29 cellular contexts compared by ENCODE assay signal in genomic region chr7:128039487-128040099, GRCh38. TPM values are rescaled to one million over a fixed set of nuclear protein-coding genes. Genes with fewer than 3 reads are reported as not detected.
"Had no signal": no experiment of that assay in that cellular context is flagged by ENCODE, and none has a peak within 500 bp of the region (broad histone marks: within the 10 kb centered on the region; RNA-seq: fewer than 3 reads in every experiment).

No MANE protein-coding gene starts in this region.

- H3K27me3 ChIP-seq: adrenal gland, ascending aorta, gastroesophageal sphincter, pancreas, sigmoid colon, suprapubic skin, tibial artery, upper lobe of right lung had no signal

- H3K27ac ChIP-seq: adrenal gland, ascending aorta, cardiac muscle cell, coronary artery, gastroesophageal sphincter, pancreas, prostate gland, sigmoid colon, suprapubic skin, tibial artery, upper lobe of right lung had no signal

- H3K36me3 ChIP-seq: adrenal gland, ascending aorta, cardiac muscle cell, pancreas, prostate gland, sigmoid colon, upper lobe of right lung had no signal

- H3K4me1 ChIP-seq: ascending aorta, gastroesophageal sphincter, pancreas, prostate gland had no signal

- H3K9me3 ChIP-seq: adrenal gland, ascending aorta, gastroesophageal sphincter, pancreas, prostate gland, sigmoid colon, suprapubic skin, tibial artery, upper lobe of right lung had no signal

- DNase-seq: activated CD4-positive, alpha-beta memory T cell treated with anti-CD3 and anti-CD28 coated beads for 36 hours; activated CD4-positive, alpha-beta T cell treated with anti-CD3 and anti-CD28 coated beads, Interleukin-2, amount 10 ng/mL, durations not matched to agents 24 days and 14 days; activated CD4-positive, CD25-positive, alpha-beta regulatory T cell treated with anti-CD3 and anti-CD28 coated beads, Interleukin-2, amount 50 U/mL, for 72 hours; activated CD8-positive, alpha-beta memory T cell treated with anti-CD3 and anti-CD28 coated beads, Interleukin-2, amount 50 U/mL, for 4 hours; activated effector memory CD4-positive, alpha-beta T cell treated with anti-CD3 and anti-CD28 coated beads, Interleukin-2, amount 50 U/mL, for 16 hours; activated naive CD4-positive, alpha-beta T cell treated with anti-CD3 and anti-CD28 coated beads for 36 hours; activated naive CD8-positive, alpha-beta T cell treated with anti-CD3 and anti-CD28 coated beads for 36 hours; activated T-cell treated with anti-CD3 and anti-CD28 coated beads, Interleukin-2, amount 50 U/mL, for 1 hour; adrenal gland; cerebellar nuclear complex; hippocampal formation; left cardiac atrium; naive thymus-derived CD4-positive, alpha-beta T cell; nucleus accumbens; pancreas; retina; sigmoid colon; stimulated activated CD4-positive, alpha-beta T cell treated with anti-CD3 and anti-CD28 coated beads, Interleukin-15, amount 100 ng/mL, for 24 hours; stimulated activated CD4-positive, alpha-beta T cell treated with anti-CD3 and anti-CD28 coated beads, Interleukin-2, amount 100 ng/mL, for 24 hours; stimulated activated naive B cell treated with anti-CD40 and anti-IgM and Interleukin-4, amounts not matched to agents 10 μg/mL and 1 μg/mL and 100 μg/mL, for 72 hours; T-helper 9 cell; tibial artery; upper lobe of right lung had no signal

- H3K4me3 ChIP-seq: adrenal gland, ascending aorta, cardiac muscle cell, coronary artery, gastroesophageal sphincter, pancreas, prostate gland, sigmoid colon, suprapubic skin, tibial artery, upper lobe of right lung had no signal

RNA-seq across cellular contexts. Expression of gene LRRC4, which starts 8.4 kb away (rescaled TPM):
- total RNA-seq: activated naive CD8-positive, alpha-beta T cell treated with anti-CD3 and anti-CD28 coated beads for 36 hours had no signal
